In the genomic region with DNA sequence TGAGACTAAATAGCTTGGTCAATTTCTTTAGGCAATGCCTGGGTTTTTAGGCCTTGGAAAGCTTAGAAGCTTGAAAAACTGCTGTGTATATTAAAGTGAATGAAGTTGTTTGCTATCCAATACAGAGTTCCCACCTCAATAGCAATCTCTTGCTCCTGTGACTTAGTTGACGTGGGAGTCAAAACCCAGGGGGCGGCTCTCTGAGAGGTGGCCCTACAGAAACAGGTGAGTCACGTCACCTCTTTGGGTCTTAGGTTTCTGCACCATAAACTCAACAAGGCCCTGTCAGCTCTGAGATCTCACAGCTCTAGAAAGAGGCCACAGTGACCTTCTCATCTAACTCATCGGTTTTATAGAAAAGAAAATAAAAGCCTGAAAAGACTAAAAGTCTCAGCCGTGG, we compare ENCODE assay signal across 25 cellular contexts.
"Had no signal": no experiment of that assay in that cellular context is flagged by ENCODE, and none has a peak within 500 bp of the region (broad histone marks: within the 10 kb centered on the region; RNA-seq: fewer than 3 reads in every experiment).

No MANE protein-coding gene starts in this region.

- ATAC-seq: activated naive CD4-positive, alpha-beta T cell treated with anti-CD3 and anti-CD28 coated beads, Interleukin-2, amount 50 U/mL, for 72 hours; activated naive CD8-positive, alpha-beta T cell treated with anti-CD3 and anti-CD28 coated beads, Interleukin-2, amount 50 U/mL, for 24 hours; body of pancreas; T-helper 17 cell; WTC11 had no signal

- H3K36me3 ChIP-seq: ascending aorta had no signal

- H3K4me3 Mint-ChIP-seq: activated naive CD8-positive, alpha-beta T cell treated with anti-CD3 and anti-CD28 coated beads, Interleukin-2, amount 50 U/mL, for 24 hours; T-helper 17 cell; WTC11 had no signal

- H3K4me1 ChIP-seq: ascending aorta, body of pancreas had no signal

- DNase-seq: activated CD4-positive, alpha-beta T cell treated with anti-CD3 and anti-CD28 coated beads for 48 hours; activated CD4-positive, alpha-beta T cell treated with anti-CD3 and anti-CD28 coated beads, Interleukin-2, amount 50 U/mL, for 48 hours; activated CD4-positive, CD25-positive, alpha-beta regulatory T cell treated with anti-CD3 and anti-CD28 coated beads, Interleukin-2, amount 50 U/mL, for 72 hours; activated naive CD4-positive, alpha-beta T cell treated with Interleukin-2 at 50 U/mL for 16 hours; activated naive CD8-positive, alpha-beta T cell treated with anti-CD3 and anti-CD28 coated beads, Interleukin-2, amount 50 U/mL, for 24 hours; activated T-cell treated with anti-CD3 and anti-CD28 coated beads, Interleukin-2, amount 50 U/mL, for 1 hour; amniotic stem cell; body of pancreas; IMR-90; KG1; NCI-H1048; NCI-H146; NCI-H187 treated with DMSO at 0.1 percent for 48 hours; NCI-H2081 treated with DMSO at 0.1 percent for 48 hours; NCI-H2171; NCI-H345; NCI-H510A; NCI-H526 treated with DMSO at 0.1 percent for 48 hours; NCI-H82; SIG-M5; T-helper 17 cell; T-helper 9 cell had no signal

- H3K9me3 Mint-ChIP-seq: activated naive CD4-positive, alpha-beta T cell treated with anti-CD3 and anti-CD28 coated beads, Interleukin-2, amount 50 U/mL, for 72 hours; activated naive CD8-positive, alpha-beta T cell treated with anti-CD3 and anti-CD28 coated beads, Interleukin-2, amount 50 U/mL, for 24 hours; WTC11 had no signal

- H3K4me3 ChIP-seq: ascending aorta, body of pancreas had no signal

- H3K27me3 ChIP-seq: ascending aorta, body of pancreas had no signal

- H3K9me3 ChIP-seq: ascending aorta, body of pancreas had no signal

- H3K27ac ChIP-seq: ascending aorta, body of pancreas had no signal

- H3K27me3 Mint-ChIP-seq: activated naive CD8-positive, alpha-beta T cell treated with anti-CD3 and anti-CD28 coated beads, Interleukin-2, amount 50 U/mL, for 24 hours had no signal

- H3K27ac Mint-ChIP-seq: activated naive CD8-positive, alpha-beta T cell treated with anti-CD3 and anti-CD28 coated beads, Interleukin-2, amount 50 U/mL, for 24 hours; T-helper 17 cell; WTC11 had no signal
